22 cellular contexts compared by ENCODE assay signal in the genomic region with DNA sequence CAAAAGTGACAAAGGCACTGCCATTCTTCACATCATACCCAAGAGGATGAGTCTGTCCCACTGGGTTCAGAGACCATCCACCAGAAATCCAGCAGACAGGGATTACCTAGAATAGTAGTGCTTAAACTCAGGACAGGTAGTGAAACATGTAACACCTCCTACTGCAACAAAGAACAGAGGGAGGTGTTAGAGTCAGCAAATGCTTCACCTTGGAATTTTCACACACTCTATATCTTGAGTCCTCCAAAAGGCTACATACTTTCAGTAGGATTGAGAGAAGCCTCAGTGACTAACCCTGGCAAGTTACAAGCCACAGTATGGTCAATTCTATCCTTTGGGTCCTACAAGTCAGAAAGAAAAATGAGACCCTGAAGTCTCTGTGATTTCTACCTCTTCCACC. TPM values are rescaled to one million over a fixed set of nuclear protein-coding genes. Genes with fewer than 3 reads are reported as not detected.
DNase-seq lines count a peak whose midpoint lies in the region; ATAC-seq, FAIRE-seq and TF ChIP-seq lines count a peak whose summit lies in the region.
"Had no signal": no experiment of that assay in that cellular context is flagged by ENCODE, and none has a peak within 500 bp of the region (broad histone marks: within the 10 kb centered on the region; RNA-seq: fewer than 3 reads in every experiment).

No MANE protein-coding gene starts in this region.

- H3K4me3 Mint-ChIP-seq in progenitor cell of endocrine pancreas (ENCODE audit: low read depth): no peak overlapping the region
- H3K4me3 Mint-ChIP-seq: CD4-positive, CD25-positive, alpha-beta regulatory T cell had no signal

- TF ChIP-seq CTCF in endothelial cell of umbilical vein (IDR thresholded peaks at IDR 0.05; ENCODE audit: extremely low read depth in 1 of 2, insufficient read depth in 1 of 2, low read depth in 1 of 2, low read length in 2 of 2) (no peak), progenitor cell of endocrine pancreas (IDR thresholded peaks at IDR 0.05; ENCODE audit: unreplicated experiment) (no peak)

- no peak for TF ChIP-seq POLR2A in endothelial cell of umbilical vein (IDR thresholded peaks at IDR 0.05; ENCODE audit: low read depth, low read length)

- no peaks in the 10 kb centered on the region for H3K36me3 ChIP-seq in HUES64 (ENCODE audit: insufficient read depth, low read length)
- no peaks in the 10 kb centered on the region for H3K36me3 ChIP-seq in endothelial cell of umbilical vein (ENCODE audit: control insufficient read depth in 2 of 2, extremely low read depth in 1 of 2, insufficient read depth in 2 of 2, low read length in 2 of 2)
- H3K36me3 ChIP-seq: MG63 had no signal

- H3K4me1 ChIP-seq in HUES64 (ENCODE audit: insufficient read depth, low read length) (peaks cover 61% of the 10 kb centered on the region), endothelial cell of umbilical vein (ENCODE audit: control insufficient read depth, extremely low read depth, insufficient read depth, low read length) (peaks cover 37% of the 10 kb centered on the region)

- peaks cover 3% of the 10 kb centered on the region for H3K27me3 Mint-ChIP-seq in progenitor cell of endocrine pancreas

- no peaks in the 10 kb centered on the region for H3K79me2 ChIP-seq in endothelial cell of umbilical vein (ENCODE audit: control insufficient read depth, insufficient read depth, low read length)

- peak overlapping the region; percentile 54; the same call in 1 of the 2 replicates for H3K27ac ChIP-seq in HUES64 (ENCODE audit: low read depth, low read length)
- peak overlapping the region; percentile 73 for H3K27ac ChIP-seq in endothelial cell of umbilical vein (ENCODE audit: insufficient read depth, low read depth, low read length)
- H3K27ac ChIP-seq: SK-N-MC had no signal

- H3K4me3 ChIP-seq in HUES64 (ENCODE audit: low read length) (no peak overlapping the region), endothelial cell of umbilical vein (replicated peaks in 1 of 3; ENCODE audit: insufficient read depth in 1 of 3, low read depth in 1 of 3, low read length in 3 of 3) (no peak overlapping the region)
- H3K4me3 ChIP-seq: K562, MG63, SK-N-MC had no signal

- ATAC-seq in HG02884 (IDR thresholded peaks at IDR 0.05; ENCODE audit: unreplicated experiment): no peak
- ATAC-seq: HCT116, HepG2, K562 had no signal

- H2AFZ ChIP-seq in endothelial cell of umbilical vein (ENCODE audit: low read depth, low read length): peak overlapping the region; percentile 32

- intact Hi-C loops in endothelial cell of umbilical vein (cut with micrococcal nuclease): loop anchor here (10.0 kb wide), 1 partner anchor 1278 kb away; no protein-coding TSS in a partner anchor

- CTCF ChIA-PET in endothelial cell of umbilical vein (lab: Charles Lee): interaction anchor here (1.1 to 4.1 kb wide), 8 partner anchors 8 to 37 kb away, joined by 3 to 35 read pairs (median 6); no protein-coding TSS in a partner anchor

- FAIRE-seq in HTR-8/SVneo (lab: Jason Lieb, UNC) (peak; percentile 36), endothelial cell of umbilical vein (lab: Jason Lieb, UNC) (no peak), RCC 7860 (lab: Jason Lieb, UNC) (no peak)
- FAIRE-seq: GM19239, HepG2, K562 had no signal

- dilution Hi-C loops in endothelial cell of umbilical vein (cut with MboI; ENCODE audit: extremely low pct_ligation_motif_present, low sequenced_read_pairs): no loop called here

- H3K27me3 ChIP-seq in HUES64 (ENCODE audit: insufficient read depth, low read length) (no peaks in the 10 kb centered on the region), endothelial cell of umbilical vein (ENCODE audit: control insufficient read depth in 2 of 2, insufficient read depth in 2 of 2, low read length in 2 of 2) (no peaks in the 10 kb centered on the region)
- H3K27me3 ChIP-seq: MG63 had no signal

- no peaks in the 10 kb centered on the region for H3K36me3 Mint-ChIP-seq in progenitor cell of endocrine pancreas (ENCODE audit: insufficient read depth)
- H3K36me3 Mint-ChIP-seq: CD4-positive, CD25-positive, alpha-beta regulatory T cell had no signal

- peak overlapping the region; percentile 11 for H3K27ac Mint-ChIP-seq in progenitor cell of endocrine pancreas
- H3K27ac Mint-ChIP-seq: CD4-positive, CD25-positive, alpha-beta regulatory T cell had no signal

- peaks cover 44% of the 10 kb centered on the region for H3K4me1 Mint-ChIP-seq in progenitor cell of endocrine pancreas (ENCODE audit: low read depth)

- POLR2A ChIA-PET in endothelial cell of umbilical vein (lab: Charles Lee): no interaction called here

- H4K20me1 ChIP-seq in endothelial cell of umbilical vein (replicated peaks; ENCODE audit: control insufficient read depth, extremely low read depth, insufficient read depth, low read length): no peaks in the 10 kb centered on the region

- H3K9me1 ChIP-seq in endothelial cell of umbilical vein (replicated peaks; ENCODE audit: control insufficient read depth, extremely low read depth, insufficient read depth, low read length): no peaks in the 10 kb centered on the region

- H3K9me3 ChIP-seq in HUES64 (ENCODE audit: insufficient read depth, low read depth, low read length) (no peaks in the 10 kb centered on the region), endothelial cell of umbilical vein (replicated peaks; ENCODE audit: control insufficient read depth, insufficient read depth, low read length) (no peaks in the 10 kb centered on the region)
- H3K9me3 ChIP-seq: MG63 had no signal

- H3K9me3 Mint-ChIP-seq in progenitor cell of endocrine pancreas (ENCODE audit: low read depth): no peaks in the 10 kb centered on the region

- H3K9ac ChIP-seq in HUES64 (ENCODE audit: low read depth, low read length) (no peak overlapping the region), endothelial cell of umbilical vein (replicated peaks; ENCODE audit: extremely low read depth, insufficient read depth, low read length) (no peak overlapping the region)

- BruUV-seq in endothelial cell of umbilical vein (replicated peaks; lab: Mats Ljungman, UMichigan): no TSS peak

- peak overlapping the region; percentile 88 for H3K4me2 ChIP-seq in endothelial cell of umbilical vein (ENCODE audit: insufficient read depth, low read length)

- DNase-seq in HTR-8/SVneo (ENCODE audit: insufficient read length, low spot score): no peak
- peak; percentile 7 for DNase-seq in endothelial cell of umbilical vein (ENCODE audit: low read depth, low spot score)
- no peak for DNase-seq in progenitor cell of endocrine pancreas (ENCODE audit: low spot score, unreplicated experiment)
- DNase-seq in RCC 7860 (ENCODE audit: low spot score): no peak
- DNase-seq in SW 1271 (lab: John Stamatoyannopoulos, UW): no peak
- DNase-seq: CD4-positive, CD25-positive, alpha-beta regulatory T cell; EL; GF-D8; MG63; NCI-H1048; NCI-H1417 treated with DMSO at 0.1 percent for 48 hours; NCI-H187; NCI-H446 treated with DMSO at 0.1 percent for 48 hours; NCI-H526 treated with DMSO at 0.1 percent for 48 hours; SHP77 treated with DMSO at 0.1 percent for 48 hours had no signal

TF ChIP-seq in endothelial cell of umbilical vein, 7 proteins besides CTCF, POLR2A, EP300 and RAD21:
- TF ChIP-seq GATA2 (IDR thresholded peaks at IDR 0.05; ENCODE audit: insufficient read depth, insufficient read length, low read depth, low read length): no peak
- TF ChIP-seq, protein P1, sequence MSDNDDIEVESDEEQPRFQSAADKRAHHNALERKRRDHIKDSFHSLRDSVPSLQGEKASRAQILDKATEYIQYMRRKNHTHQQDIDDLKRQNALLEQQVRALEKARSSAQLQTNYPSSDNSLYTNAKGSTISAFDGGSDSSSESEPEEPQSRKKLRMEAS (IDR thresholded peaks at IDR 0.05; ENCODE audit: insufficient read depth, insufficient read length): no peak
- TF ChIP-seq EZH2 (IDR thresholded peaks at IDR 0.05; ENCODE audit: borderline replicate concordance, low read depth, low read length, severe bottlenecking): no peak
- no peak for TF ChIP-seq FOS (IDR thresholded peaks at IDR 0.05; ENCODE audit: borderline replicate concordance, insufficient read depth, low read length)
- TF ChIP-seq POLR2AphosphoS5 (IDR thresholded peaks at IDR 0.05; ENCODE audit: insufficient read depth, low read depth, low read length): no peak
- no peak for TF ChIP-seq JUN (IDR thresholded peaks at IDR 0.05; ENCODE audit: borderline replicate concordance, insufficient read depth, insufficient read length, low read depth)
- TF ChIP-seq MYC (IDR thresholded peaks at IDR 0.05; ENCODE audit: low read depth, low read length): no peak
TF ChIP-seq in endothelial cell of umbilical vein: peak in this region for 0.

RNA-seq across cellular contexts. Expression of gene CAVIN3, which starts 6.0 kb away (rescaled TPM):
- 20.0 TPM for polyA plus RNA-seq in HUES64 (2013, experiment 1 of 2)
- polyA plus RNA-seq in HUES64 (2013, experiment 2 of 2): 17.8 TPM
- total RNA-seq in endothelial cell of umbilical vein (153 and 164 TPM in 2 replicates), progenitor cell of endocrine pancreas (6.7 and 7.1 TPM in 2 replicates)
- 221 and 241 TPM in 2 replicates for polyA plus RNA-seq in endothelial cell of umbilical vein
- polyA plus RNA-seq in endothelial cell of umbilical vein (2011; cell fraction: cytosol; rRNA removed): 93.2 and 148 TPM in 2 replicates
- polyA plus RNA-seq in endothelial cell of umbilical vein (2011; cell fraction: nucleus; rRNA removed): 50.3 and 61.3 TPM in 2 replicates
- polyA plus RNA-seq in endothelial cell of umbilical vein (2012): 90.3 and 91.1 TPM in 2 replicates
- polyA minus RNA-seq in endothelial cell of umbilical vein: 21.3 and 31.6 TPM in 2 replicates
- polyA minus RNA-seq in endothelial cell of umbilical vein (2011; cell fraction: cytosol; rRNA and poly(A)+ RNA removed): 14.2 TPM
- polyA minus RNA-seq in endothelial cell of umbilical vein (2011; cell fraction: nucleus; rRNA and poly(A)+ RNA removed): 12.1 and 21.8 TPM in 2 replicates
- total RNA-seq: HepG2 had no signal
- polyA plus RNA-seq: HepG2, K562 had no signal

Comparison
In these comparisons a context has a peak if more than half of its experiments do, and no peak if none do; other contexts are left out.
1. RNA of gene CAVIN3, which starts 6.0 kb away (total RNA-seq): 153 to 164 TPM in endothelial cell of umbilical vein; 6.7 to 7.1 TPM in progenitor cell of endocrine pancreas; every median in the first group is over 10 times any median in the second.